Comparison of ENCODE assay signal across 22 cellular contexts in genomic region chr20:24958506-24959385, GRCh38. TPM values are rescaled to one million over a fixed set of nuclear protein-coding genes. Genes with fewer than 3 reads are reported as not detected.
DNase-seq lines count a peak whose midpoint lies in the region; ATAC-seq and TF ChIP-seq lines count a peak whose summit lies in the region.
"Had no signal": no experiment of that assay in that cellular context is flagged by ENCODE, and none has a peak within 500 bp of the region (broad histone marks: within the 10 kb centered on the region; RNA-seq: fewer than 3 reads in every experiment).

No MANE protein-coding gene starts in this region.

- peak overlapping the region; percentile 51 for H3K27ac Mint-ChIP-seq in activated CD4-positive, alpha-beta memory T cell treated with anti-CD3 and anti-CD28 coated beads for 36 hours
- no peak overlapping the region for H3K27ac Mint-ChIP-seq in endodermal cell
- H3K27ac Mint-ChIP-seq: B cell had no signal

- TF ChIP-seq POLR2A in spleen (IDR thresholded peaks at IDR 0.05), result no peak

- H3K9me3 ChIP-seq in endodermal cell (ENCODE audit: control insufficient read depth, low read length) (no peaks in the 10 kb centered on the region), spleen (no peaks in the 10 kb centered on the region)
- H3K9me3 ChIP-seq: left lung, mucosa of descending colon had no signal

- CTCF ChIA-PET in activated CD4-positive, alpha-beta memory T cell treated with anti-CD3 and anti-CD28 coated beads for 36 hours (lab: Charles Lee), result no interaction called here

- H3K4me3 ChIP-seq in endodermal cell (ENCODE audit: low read length) (no peak overlapping the region), spleen (no peak overlapping the region)
- H3K4me3 ChIP-seq: GM23248, left lung, mucosa of descending colon had no signal

- H3K36me3 ChIP-seq in endodermal cell (ENCODE audit: control insufficient read depth, insufficient read depth, low read length) (peaks cover 22% of the 10 kb centered on the region), spleen (peaks cover 0 to 96% (median 62%) of the 10 kb centered on the region in 6 donors)

- no peaks in the 10 kb centered on the region for H3K4me1 ChIP-seq in endodermal cell (ENCODE audit: control insufficient read depth, insufficient read depth, low read length)
- peaks cover 0 to 88% (median 32%) of the 10 kb centered on the region in 6 donors for H3K4me1 ChIP-seq in spleen

- POLR2A ChIA-PET in activated CD4-positive, alpha-beta memory T cell treated with anti-CD3 and anti-CD28 coated beads for 36 hours (lab: Charles Lee), result no interaction called here

- DNase-seq in activated CD8-positive, alpha-beta memory T cell treated with anti-CD3 and anti-CD28 coated beads for 24 hours, result peak; percentile 53
- DNase-seq in activated CD8-positive, alpha-beta memory T cell treated with anti-CD3 and anti-CD28 coated beads, Interleukin-2, amount 50 U/mL, for 4 hours, result no peak
- DNase-seq in activated CD4-positive, alpha-beta memory T cell treated with anti-CD3 and anti-CD28 coated beads for 36 hours, result no peak
- peak; percentile 33 for DNase-seq in endodermal cell
- peak; percentile 66 for DNase-seq in spleen
- no peak for DNase-seq in epidermal melanocyte (ENCODE audit: insufficient read length, low spot score)
- DNase-seq in amygdala (lab: John Stamatoyannopoulos, UW), result no peak
- DNase-seq: activated CD4-positive, alpha-beta T cell treated with anti-CD3 and anti-CD28 coated beads for 1 hour; activated naive CD4-positive, alpha-beta T cell treated with Interleukin-2 at 50 U/mL for 16 hours; GM23248; left lung; NCI-H1436 treated with DMSO at 0.1 percent for 48 hours; NCI-H526; occipital lobe; stimulated activated CD4-positive, alpha-beta T cell treated with anti-CD3 and anti-CD28 coated beads, Interleukin-12 subunit alpha, Interleukin-12 subunit beta, amount 100 ng/mL, for 4 hours had no signal

- H3K4me3 Mint-ChIP-seq in activated CD4-positive, alpha-beta memory T cell treated with anti-CD3 and anti-CD28 coated beads for 36 hours, result no peak overlapping the region
- H3K4me3 Mint-ChIP-seq in endodermal cell, result no peak overlapping the region
- H3K4me3 Mint-ChIP-seq: B cell had no signal

- H3K9ac ChIP-seq in endodermal cell (ENCODE audit: extremely low read depth, low read length, poor library complexity, severe bottlenecking), result no peak overlapping the region
- H3K9ac ChIP-seq: GM23248 had no signal

- no peak for ATAC-seq in HG03442 (IDR thresholded peaks at IDR 0.05; ENCODE audit: unreplicated experiment)
- ATAC-seq: left lung, mucosa of descending colon had no signal

- no peaks in the 10 kb centered on the region for H3K27me3 Mint-ChIP-seq in activated CD4-positive, alpha-beta memory T cell treated with anti-CD3 and anti-CD28 coated beads for 36 hours
- H3K27me3 Mint-ChIP-seq in endodermal cell (ENCODE audit: insufficient read depth), result peaks cover under 1% of the 10 kb centered on the region
- H3K27me3 Mint-ChIP-seq: B cell had no signal

- intact Hi-C loops in activated CD4-positive, alpha-beta memory T cell treated with anti-CD3 and anti-CD28 coated beads for 36 hours (cut with micrococcal nuclease), result no loop called here
- intact Hi-C loops in spleen (cut with DNase I; ENCODE audit: low total_unique reads), result no loop called here

- peaks cover 43% of the 10 kb centered on the region for H3K36me3 Mint-ChIP-seq in activated CD4-positive, alpha-beta memory T cell treated with anti-CD3 and anti-CD28 coated beads for 36 hours
- H3K36me3 Mint-ChIP-seq in endodermal cell (ENCODE audit: low read depth), result peaks cover 40% of the 10 kb centered on the region

- H3K27ac ChIP-seq in endodermal cell (ENCODE audit: low read depth, low read length), result no peak overlapping the region
- peak overlapping the region in 6 of 8 donors; percentile 8 to 86 (median 58) for H3K27ac ChIP-seq in spleen
- H3K27ac ChIP-seq: GM23248, left lung had no signal

- H3K4me1 Mint-ChIP-seq in activated CD4-positive, alpha-beta memory T cell treated with anti-CD3 and anti-CD28 coated beads for 36 hours (ENCODE audit: low read depth), result peaks cover 43% of the 10 kb centered on the region
- H3K4me1 Mint-ChIP-seq in endodermal cell, result peaks cover 18% of the 10 kb centered on the region

- no peak for TF ChIP-seq CTCF in endodermal cell (conservative IDR thresholded peaks at IDR 0.05)
- TF ChIP-seq CTCF in spleen (IDR thresholded peaks at IDR 0.05 in 8 of 11, conservative IDR thresholded peaks at IDR 0.05 in 3 of 11), result no peak

- 91 to 93% methylated on average over 5 to 17 of the region's 20 CpGs for WGBS in endodermal cell (ENCODE audit: insufficient coverage in 1 of 2, insufficient read length in 1 of 2), 2 experiments
- 76 to 87% (median 86%) methylated on average over 16 to 20 of the region's 20 CpGs for WGBS in spleen, 5 donors

- H3K27me3 ChIP-seq in endodermal cell (ENCODE audit: control insufficient read depth, insufficient read depth, low read length, poor library complexity, severe bottlenecking), result no peaks in the 10 kb centered on the region
- H3K27me3 ChIP-seq in spleen (replicated peaks in 1 of 7), result no peaks in the 10 kb centered on the region
- H3K27me3 ChIP-seq: left lung had no signal

- H3K9me3 Mint-ChIP-seq in activated CD4-positive, alpha-beta memory T cell treated with anti-CD3 and anti-CD28 coated beads for 36 hours, result no peaks in the 10 kb centered on the region
- no peaks in the 10 kb centered on the region for H3K9me3 Mint-ChIP-seq in endodermal cell

RNA-seq across cellular contexts. Expression of gene CST7, which starts 9.7 kb away (rescaled TPM):
- total RNA-seq in activated CD4-positive, alpha-beta memory T cell treated with anti-CD3 and anti-CD28 coated beads for 36 hours, result 10 to 100 TPM; 81.8 to 83.1 TPM
- total RNA-seq in endodermal cell (not detected), spleen (100 to 1,000 TPM in 3 of 7 donors, 10 to 100 TPM in 4; 51.4 to 298 (median 95.5) TPM)
- polyA plus RNA-seq in endodermal cell (2013, experiment 1 of 2), result not detected
- polyA plus RNA-seq in endodermal cell (2013, experiment 2 of 2), result not detected
- polyA plus RNA-seq in spleen, result 10 to 100 TPM; 23.1 to 51.6 (median 37.2) TPM
- total RNA-seq: A172, cerebellum, GM23248, renal cortical epithelial cell, urinary bladder had no signal
- polyA plus RNA-seq: GM23248 had no signal

RNA-seq across cellular contexts. Expression of gene APMAP, which starts 33.8 kb away (rescaled TPM):
- 10 to 100 TPM; 45.5 to 46.6 TPM for total RNA-seq in activated CD4-positive, alpha-beta memory T cell treated with anti-CD3 and anti-CD28 coated beads for 36 hours
- total RNA-seq in endodermal cell, result 10 to 100 TPM; 60.2 to 65.6 TPM
- 76.8 TPM for polyA plus RNA-seq in endodermal cell (2013, experiment 1 of 2)
- polyA plus RNA-seq in endodermal cell (2013, experiment 2 of 2), result 70.0 TPM
- total RNA-seq in spleen, result 100 to 1,000 TPM in 1 of 7 donors, 10 to 100 TPM in 6; 57.9 to 104 (median 78.8) TPM
- polyA plus RNA-seq in spleen, result 10 to 100 TPM; 26.5 to 36.0 (median 31.5) TPM

Comparison
In these comparisons a context has a peak if more than half of its experiments do, and no peak if none do; other contexts are left out.
1. DNase-seq: peak in activated CD8-positive, alpha-beta memory T cell treated with anti-CD3 and anti-CD28 coated beads for 24 hours (single experiment), endodermal cell (single experiment) and spleen (single experiment); none in activated CD8-positive, alpha-beta memory T cell treated with anti-CD3 and anti-CD28 coated beads, Interleukin-2, amount 50 U/mL, for 4 hours (single experiment), activated CD4-positive, alpha-beta memory T cell treated with anti-CD3 and anti-CD28 coated beads for 36 hours (single experiment), epidermal melanocyte (single experiment) and amygdala (0 of 56).
2. RNA of gene CST7, which starts 9.7 kb away (total RNA-seq): 51.4 to 298 TPM in spleen and 81.8 to 83.1 TPM in activated CD4-positive, alpha-beta memory T cell treated with anti-CD3 and anti-CD28 coated beads for 36 hours; not detected in endodermal cell; every median in the first group is over 10 times any median in the second.